In the genomic region with DNA sequence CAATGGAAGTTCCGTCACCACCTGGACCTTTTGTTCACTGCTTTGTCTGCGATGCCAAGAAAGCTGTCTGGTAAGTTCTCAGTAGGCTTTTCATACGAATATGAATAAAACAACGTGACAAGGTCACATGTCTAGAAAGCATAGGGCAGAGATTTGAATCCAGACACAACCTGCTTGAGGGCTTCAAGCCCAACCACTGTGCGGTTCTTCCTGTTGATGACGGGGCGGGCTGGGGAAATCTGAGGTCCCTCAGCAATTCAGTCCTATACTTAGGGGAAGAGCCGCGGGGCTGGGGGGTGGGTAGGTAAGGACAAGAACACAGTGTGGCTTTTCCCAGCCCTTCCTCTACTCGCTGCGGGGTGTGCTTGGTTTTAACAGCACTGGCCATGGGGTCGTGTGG, we compare ENCODE assay signal across 10 cellular contexts. TPM values are rescaled to one million over a fixed set of nuclear protein-coding genes. Genes with fewer than 3 reads are reported as not detected.
DNase-seq lines count a peak whose midpoint lies in the region; ATAC-seq and TF ChIP-seq lines count a peak whose summit lies in the region.
"Had no signal": no experiment of that assay in that cellular context is flagged by ENCODE, and none has a peak within 500 bp of the region (broad histone marks: within the 10 kb centered on the region; RNA-seq: fewer than 3 reads in every experiment).

No MANE protein-coding gene starts in this region.

- peaks cover 14% of the 10 kb centered on the region for H3K27me3 Mint-ChIP-seq in WTC11 (ENCODE audit: low read depth)

- H3K9me3 ChIP-seq in BLaER1 treated with 17β-estradiol and CSF1 and Interleukin-3, amounts not matched to agents 10 nM and 100 nM (replicated peaks in 1 of 11): no peaks in the 10 kb centered on the region
- H3K9me3 ChIP-seq in effector memory CD4-positive, alpha-beta T cell (ENCODE audit: control insufficient read depth, low read length): no peaks in the 10 kb centered on the region
- H3K9me3 ChIP-seq in SJCRH30 (replicated peaks): no peaks in the 10 kb centered on the region
- H3K9me3 ChIP-seq: gastroesophageal sphincter had no signal

- peak overlapping the region; percentile 12 to 65 (median 50); a peak in 15 of 22 replicates for H3K9ac ChIP-seq in BLaER1 treated with 17β-estradiol and CSF1 and Interleukin-3, amounts not matched to agents 10 nM and 100 nM

- CTCF ChIA-PET in WTC11 (lab: Charles Lee): no interaction called here

- H3K4me1 ChIP-seq in BLaER1 treated with 17β-estradiol and CSF1 and Interleukin-3, amounts not matched to agents 10 nM and 100 nM: peaks cover 25 to 91% (median 54%) of the 10 kb centered on the region in 10 experiments
- peaks cover 3% of the 10 kb centered on the region for H3K4me1 ChIP-seq in effector memory CD4-positive, alpha-beta T cell (ENCODE audit: control insufficient read depth, insufficient read depth, low read length, poor library complexity, severe bottlenecking)
- peaks cover 26% of the 10 kb centered on the region for H3K4me1 ChIP-seq in SJCRH30

- peaks cover 32% of the 10 kb centered on the region for H3K4me1 Mint-ChIP-seq in WTC11

- ATAC-seq in WTC11 (peak; percentile 11), omental fat pad (ENCODE audit: low FRiP score) (peak; percentile 5), HG03135 (IDR thresholded peaks at IDR 0.05; ENCODE audit: unreplicated experiment) (no peak), GM18517 (IDR thresholded peaks at IDR 0.05; ENCODE audit: unreplicated experiment) (no peak)

- peak overlapping the region; percentile 77 to 96 (median 88) for H3K4me2 ChIP-seq in BLaER1 treated with 17β-estradiol and CSF1 and Interleukin-3, amounts not matched to agents 10 nM and 100 nM

- no peak overlapping the region for H3K4me3 Mint-ChIP-seq in WTC11
- H3K4me3 Mint-ChIP-seq: type B pancreatic cell had no signal

- TF ChIP-seq CTCF in WTC11 (IDR thresholded peaks at IDR 0.05) (no peak), omental fat pad (IDR thresholded peaks at IDR 0.05) (no peak)

- H3K9me3 Mint-ChIP-seq in WTC11: no peaks in the 10 kb centered on the region
- H3K9me3 Mint-ChIP-seq: type B pancreatic cell had no signal

- no peaks in the 10 kb centered on the region for H3K36me3 Mint-ChIP-seq in WTC11
- H3K36me3 Mint-ChIP-seq: type B pancreatic cell had no signal

- no peak overlapping the region for H3K27ac Mint-ChIP-seq in WTC11
- H3K27ac Mint-ChIP-seq: type B pancreatic cell had no signal

- no peak for DNase-seq in WTC11 (ENCODE audit: low spot score)
- peak in 2 of 3 donors; percentile 7 to 16 for DNase-seq in effector memory CD4-positive, alpha-beta T cell
- DNase-seq in omental fat pad (ENCODE audit: low spot score): no peak
- no peak for DNase-seq in SJCRH30
- no peak for DNase-seq in UCSD-AML1 (lab: John Stamatoyannopoulos, UW; ENCODE audit: unreplicated experiment)

- H3K27me3 ChIP-seq in BLaER1 treated with 17β-estradiol and CSF1 and Interleukin-3, amounts not matched to agents 10 nM and 100 nM: peaks cover 17 to 34% (median 32%) of the 10 kb centered on the region in 11 experiments
- no peaks in the 10 kb centered on the region for H3K27me3 ChIP-seq in effector memory CD4-positive, alpha-beta T cell (replicated peaks; ENCODE audit: control insufficient read depth, insufficient read depth, low read length, poor library complexity, severe bottlenecking)
- H3K27me3 ChIP-seq in SJCRH30: no peaks in the 10 kb centered on the region

- H3K36me3 ChIP-seq in BLaER1 treated with 17β-estradiol and CSF1 and Interleukin-3, amounts not matched to agents 10 nM and 100 nM: no peaks in the 10 kb centered on the region
- H3K36me3 ChIP-seq in effector memory CD4-positive, alpha-beta T cell (ENCODE audit: control insufficient read depth, insufficient read depth, low read length): no peaks in the 10 kb centered on the region
- no peaks in the 10 kb centered on the region for H3K36me3 ChIP-seq in SJCRH30
- H3K36me3 ChIP-seq: gastroesophageal sphincter had no signal

- POLR2A ChIA-PET in WTC11 (lab: Charles Lee): no interaction called here

- no peaks in the 10 kb centered on the region for H4K20me1 ChIP-seq in BLaER1 treated with 17β-estradiol and CSF1 and Interleukin-3, amounts not matched to agents 10 nM and 100 nM

- H3K27ac ChIP-seq in BLaER1 treated with 17β-estradiol and CSF1 and Interleukin-3, amounts not matched to agents 10 nM and 100 nM: peak overlapping the region in 6 of 11 experiments; percentile 8 to 60 (median 34); a peak in 8 of 22 replicates
- no peak overlapping the region for H3K27ac ChIP-seq in effector memory CD4-positive, alpha-beta T cell (ENCODE audit: insufficient read depth, low read length, poor library complexity, severe bottlenecking)
- H3K27ac ChIP-seq in SJCRH30: no peak overlapping the region
- H3K27ac ChIP-seq: gastroesophageal sphincter had no signal

- peak overlapping the region in 7 of 10 experiments; percentile 27 to 42 (median 35); a peak in 8 of 20 replicates for H3K4me3 ChIP-seq in BLaER1 treated with 17β-estradiol and CSF1 and Interleukin-3, amounts not matched to agents 10 nM and 100 nM
- H3K4me3 ChIP-seq in effector memory CD4-positive, alpha-beta T cell (ENCODE audit: insufficient read depth, low read depth, low read length, poor library complexity, severe bottlenecking): peak overlapping the region; percentile 62
- no peak overlapping the region for H3K4me3 ChIP-seq in SJCRH30

TF ChIP-seq in WTC11, 78 proteins besides CTCF, POLR2A, EP300 and RAD21:
- TF ChIP-seq, protein P1, sequence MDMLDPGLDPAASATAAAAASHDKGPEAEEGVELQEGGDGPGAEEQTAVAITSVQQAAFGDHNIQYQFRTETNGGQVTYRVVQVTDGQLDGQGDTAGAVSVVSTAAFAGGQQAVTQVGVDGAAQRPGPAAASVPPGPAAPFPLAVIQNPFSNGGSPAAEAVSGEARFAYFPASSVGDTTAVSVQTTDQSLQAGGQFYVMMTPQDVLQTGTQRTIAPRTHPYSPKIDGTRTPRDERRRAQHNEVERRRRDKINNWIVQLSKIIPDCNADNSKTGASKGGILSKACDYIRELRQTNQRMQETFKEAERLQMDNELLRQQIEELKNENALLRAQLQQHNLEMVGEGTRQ (CRISPR knock-in tag; IDR thresholded peaks at IDR 0.05): peak; percentile 72
- TF ChIP-seq GABPB1 (CRISPR knock-in tag; IDR thresholded peaks at IDR 0.05): no peak
- 0 out of 2 replicates have a peak, but pooled peaks have one; percentile 14 for TF ChIP-seq ZBTB21 (CRISPR knock-in tag; IDR thresholded peaks at IDR 0.05; ENCODE audit: borderline replicate concordance)
- TF ChIP-seq CREM (CRISPR knock-in tag; IDR thresholded peaks at IDR 0.05): no peak
- no peak for TF ChIP-seq TCF7 (CRISPR knock-in tag; IDR thresholded peaks at IDR 0.05; ENCODE audit: low read depth)
- TF ChIP-seq, protein P2, sequence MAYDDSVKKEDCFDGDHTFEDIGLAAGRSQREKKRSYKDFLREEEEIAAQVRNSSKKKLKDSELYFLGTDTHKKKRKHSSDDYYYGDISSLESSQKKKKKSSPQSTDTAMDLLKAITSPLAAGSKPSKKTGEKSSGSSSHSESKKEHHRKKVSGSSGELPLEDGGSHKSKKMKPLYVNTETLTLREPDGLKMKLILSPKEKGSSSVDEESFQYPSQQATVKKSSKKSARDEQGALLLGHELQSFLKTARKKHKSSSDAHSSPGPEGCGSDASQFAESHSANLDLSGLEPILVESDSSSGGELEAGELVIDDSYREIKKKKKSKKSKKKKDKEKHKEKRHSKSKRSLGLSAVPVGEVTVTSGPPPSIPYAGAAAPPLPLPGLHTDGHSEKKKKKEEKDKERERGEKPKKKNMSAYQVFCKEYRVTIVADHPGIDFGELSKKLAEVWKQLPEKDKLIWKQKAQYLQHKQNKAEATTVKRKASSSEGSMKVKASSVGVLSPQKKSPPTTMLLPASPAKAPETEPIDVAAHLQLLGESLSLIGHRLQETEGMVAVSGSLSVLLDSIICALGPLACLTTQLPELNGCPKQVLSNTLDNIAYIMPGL (CRISPR knock-in tag; IDR thresholded peaks at IDR 0.05): no peak
- no peak for TF ChIP-seq MXD4 (CRISPR knock-in tag; IDR thresholded peaks at IDR 0.05; ENCODE audit: borderline replicate concordance)
- TF ChIP-seq OVOL2 (CRISPR knock-in tag; IDR thresholded peaks at IDR 0.05; ENCODE audit: borderline replicate concordance): no peak
- TF ChIP-seq SOX15 (CRISPR knock-in tag; IDR thresholded peaks at IDR 0.05): no peak
- no peak for TF ChIP-seq RORB (CRISPR knock-in tag; IDR thresholded peaks at IDR 0.05)
- TF ChIP-seq EMX1 (CRISPR knock-in tag; IDR thresholded peaks at IDR 0.05): no peak
- TF ChIP-seq, protein P3, sequence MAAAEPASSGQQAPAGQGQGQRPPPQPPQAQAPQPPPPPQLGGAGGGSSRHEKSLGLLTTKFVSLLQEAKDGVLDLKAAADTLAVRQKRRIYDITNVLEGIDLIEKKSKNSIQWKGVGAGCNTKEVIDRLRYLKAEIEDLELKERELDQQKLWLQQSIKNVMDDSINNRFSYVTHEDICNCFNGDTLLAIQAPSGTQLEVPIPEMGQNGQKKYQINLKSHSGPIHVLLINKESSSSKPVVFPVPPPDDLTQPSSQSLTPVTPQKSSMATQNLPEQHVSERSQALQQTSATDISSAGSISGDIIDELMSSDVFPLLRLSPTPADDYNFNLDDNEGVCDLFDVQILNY (CRISPR knock-in tag; IDR thresholded peaks at IDR 0.05): no peak
- no peak for TF ChIP-seq ZNF396 (CRISPR knock-in tag; IDR thresholded peaks at IDR 0.05; ENCODE audit: borderline replicate concordance)
- no peak for TF ChIP-seq NR2C2 (CRISPR knock-in tag; IDR thresholded peaks at IDR 0.05)

RNA-seq across cellular contexts. Expression of a gene that starts 32.4 kb away (rescaled TPM):
- total RNA-seq in WTC11 (2021) (20.2 to 34.6 TPM (median 25.0 TPM) in 3 replicates), omental fat pad (10 to 100 TPM; 30.9 to 58.1 (median 49.9) TPM)
- 22.8 and 23.0 TPM in 2 replicates for total RNA-seq in SJCRH30 (2014; rRNA removed; shearing (Covaris generic))

Comparison
In these comparisons a context has a peak if more than half of its experiments do, and no peak if none do; other contexts are left out.
1. H3K27ac ChIP-seq: peak in BLaER1 treated with 17β-estradiol and CSF1 and Interleukin-3, amounts not matched to agents 10 nM and 100 nM (6 of 11); none in effector memory CD4-positive, alpha-beta T cell (single experiment) and SJCRH30 (single experiment).
2. ATAC-seq: peak in WTC11 (single experiment) and omental fat pad (single experiment); none in HG03135 (single experiment) and GM18517 (single experiment).
3. DNase-seq: peak in effector memory CD4-positive, alpha-beta T cell (2 of 3); none in WTC11 (single experiment), omental fat pad (single experiment), SJCRH30 (0 of 2) and UCSD-AML1 (single experiment).